13 cellular contexts compared by ENCODE assay signal in the genomic region with DNA sequence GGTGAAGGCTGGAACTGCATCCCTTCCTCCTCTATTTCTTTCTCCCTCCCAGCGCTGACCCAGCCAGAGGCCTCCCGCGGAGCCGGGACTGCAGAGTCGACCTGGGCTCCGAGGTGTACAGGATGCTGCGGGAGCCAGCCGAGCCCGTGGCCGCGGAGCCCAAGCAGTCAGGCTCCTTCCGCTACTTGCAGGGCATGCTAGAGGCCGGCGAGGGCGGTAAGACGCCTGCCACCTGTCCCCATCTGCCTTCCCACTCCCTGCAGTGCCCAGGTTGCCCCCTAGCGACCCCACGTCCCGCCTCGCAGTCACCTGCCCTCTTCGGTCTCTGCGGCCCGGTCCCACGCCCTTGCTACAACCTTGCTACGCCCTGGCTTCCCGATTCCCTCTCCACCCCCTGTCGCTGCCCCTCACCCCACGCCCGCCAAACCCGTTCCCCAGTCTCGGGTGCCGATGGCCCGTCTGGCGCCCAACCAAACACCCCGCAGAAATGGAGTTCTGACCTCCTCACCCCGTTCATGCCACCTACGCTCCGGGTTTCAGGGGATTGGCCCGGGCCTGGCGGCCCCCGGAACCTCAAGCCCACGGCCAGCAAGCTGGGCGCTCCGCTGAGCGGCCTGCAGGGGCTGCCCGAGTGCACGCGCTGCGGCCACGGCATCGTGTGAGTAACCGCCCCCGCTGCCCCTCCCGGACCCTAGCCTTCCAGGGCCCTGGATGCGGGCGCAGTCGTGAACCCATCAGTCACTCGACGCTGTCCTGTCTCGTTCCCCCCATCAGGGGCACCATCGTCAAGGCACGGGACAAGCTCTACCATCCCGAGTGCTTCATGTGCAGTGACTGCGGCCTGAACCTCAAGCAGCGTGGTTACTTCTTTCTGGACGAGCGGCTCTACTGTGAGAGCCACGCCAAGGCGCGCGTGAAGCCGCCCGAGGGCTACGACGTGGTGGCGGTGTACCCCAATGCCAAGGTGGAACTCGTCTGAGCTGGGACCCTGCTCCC. TPM values are rescaled to one million over a fixed set of nuclear protein-coding genes. Genes with fewer than 3 reads are reported as not detected.
DNase-seq lines count a peak whose midpoint lies in the region; ATAC-seq and TF ChIP-seq lines count a peak whose summit lies in the region.
"Had no signal": no experiment of that assay in that cellular context is flagged by ENCODE, and none has a peak within 500 bp of the region (broad histone marks: within the 10 kb centered on the region; RNA-seq: fewer than 3 reads in every experiment).

No MANE protein-coding gene starts in this region.

- no peak for TF ChIP-seq POLR2A in IMR-90 (IDR thresholded peaks at IDR 0.05; ENCODE audit: low read depth, low read length)

- no peak overlapping the region for H3K27ac ChIP-seq in CD4-positive, alpha-beta memory T cell (ENCODE audit: low read depth, low read length)
- no peak overlapping the region for H3K27ac ChIP-seq in IMR-90 (ENCODE audit: insufficient read depth, low read length)
- H3K27ac ChIP-seq: HL-60 had no signal

- H3K9me3 ChIP-seq in CD4-positive, alpha-beta memory T cell (ENCODE audit: control insufficient read depth in 1 of 2, low read length in 2 of 2), result no peaks in the 10 kb centered on the region
- H3K9me3 ChIP-seq in IMR-90 (ENCODE audit: control insufficient read depth, insufficient read depth, low read length), result no peaks in the 10 kb centered on the region

- no peak overlapping the region for H4K8ac ChIP-seq in IMR-90 (ENCODE audit: low read depth in 2 of 2, low read length in 2 of 2)

- no peaks in the 10 kb centered on the region for H3K36me3 ChIP-seq in CD4-positive, alpha-beta memory T cell (ENCODE audit: insufficient read depth, low read length)
- H3K36me3 ChIP-seq in IMR-90 (ENCODE audit: control insufficient read depth, insufficient read depth, low read length), result peaks cover 60% of the 10 kb centered on the region

- peaks cover 8 to 43% of the 10 kb centered on the region in 2 experiments for H3K79me1 ChIP-seq in IMR-90 (ENCODE audit: low read depth in 1 of 2, low read length in 2 of 2)

- no peak overlapping the region for H2BK5ac ChIP-seq in IMR-90 (ENCODE audit: low read depth, low read length, poor library complexity, severe bottlenecking)

- H3K36me3 Mint-ChIP-seq in CD4-positive, alpha-beta memory T cell, result no peaks in the 10 kb centered on the region
- H3K36me3 Mint-ChIP-seq in naive thymus-derived CD8-positive, alpha-beta T cell, result no peaks in the 10 kb centered on the region

- no peak overlapping the region for H3K9ac ChIP-seq in IMR-90 (ENCODE audit: low read depth, low read length)

- no peak overlapping the region for H3K18ac ChIP-seq in IMR-90 (ENCODE audit: low read depth, low read length)

- H3K23ac ChIP-seq in IMR-90 (ENCODE audit: low read depth, low read length), result no peak overlapping the region

- TF ChIP-seq RAD21 in IMR-90 (IDR thresholded peaks at IDR 0.05; ENCODE audit: low read length), result no peak

- no peaks in the 10 kb centered on the region for H3K4me1 ChIP-seq in CD4-positive, alpha-beta memory T cell (ENCODE audit: insufficient read depth, low read length)
- peaks cover 24% of the 10 kb centered on the region for H3K4me1 ChIP-seq in IMR-90 (ENCODE audit: control insufficient read depth, insufficient read depth, low read length)

- no peak overlapping the region for H3K4me2 ChIP-seq in IMR-90 (ENCODE audit: low read depth, low read length)

- H2BK120ac ChIP-seq in IMR-90 (ENCODE audit: low read depth, low read length), result no peak overlapping the region

- H3K56ac ChIP-seq in IMR-90 (ENCODE audit: extremely low read depth, insufficient read depth, low read length), result no peak overlapping the region

- peaks cover 0 to 22% (median 12%) of the 10 kb centered on the region in 4 donors for H3K4me1 Mint-ChIP-seq in CD4-positive, alpha-beta memory T cell
- H3K4me1 Mint-ChIP-seq in naive thymus-derived CD8-positive, alpha-beta T cell, result peaks cover 12 to 19% (median 13%) of the 10 kb centered on the region in 4 donors

- peaks cover 5 to 16% of the 10 kb centered on the region in 2 donors for H3K27me3 Mint-ChIP-seq in CD4-positive, alpha-beta memory T cell
- peaks cover 0 to 37% (median 17%) of the 10 kb centered on the region in 5 donors for H3K27me3 Mint-ChIP-seq in naive thymus-derived CD8-positive, alpha-beta T cell

- no peak for DNase-seq in CD4-positive, alpha-beta memory T cell
- DNase-seq in IMR-90, result no peak
- peak; percentile 40 for DNase-seq in ecto neural progenitor cell (ENCODE audit: low spot score)
- peak in 2 of 10 donors; percentile 21 to 66 for DNase-seq in naive thymus-derived CD8-positive, alpha-beta T cell
- DNase-seq in NCI-H187 treated with DMSO at 0.1 percent for 48 hours (lab: John Stamatoyannopoulos, UW), result no peak
- DNase-seq in stimulated activated CD4-positive, alpha-beta T cell treated with anti-CD3 and anti-CD28 coated beads, Interleukin-4, amount 100 ng/mL, for 4 hours, result no peak
- DNase-seq: amniotic stem cell, SIG-M5, small intestine had no signal

- no peak overlapping the region for H2BK15ac ChIP-seq in IMR-90 (ENCODE audit: low read depth, low read length)

- no peak overlapping the region for H4K5ac ChIP-seq in IMR-90 (ENCODE audit: low read depth, low read length)

- peak overlapping the region in 7 of 8 donors; percentile 13 to 75 (median 56) for H3K4me3 Mint-ChIP-seq in CD4-positive, alpha-beta memory T cell
- H3K4me3 Mint-ChIP-seq in naive thymus-derived CD8-positive, alpha-beta T cell, result peak overlapping the region; percentile 20 to 75 (median 66)

- H2AFZ ChIP-seq in IMR-90 (replicated peaks; ENCODE audit: low read length, poor library complexity), result no peak overlapping the region

- in situ Hi-C loops in IMR-90 (cut with MboI; ENCODE audit: low sequenced_read_pairs), result no loop called here

- intact Hi-C loops in CD4-positive, alpha-beta memory T cell (cut with micrococcal nuclease), result loop anchor here (2.0 to 5.0 kb wide), 3 partner anchors 96 to 207 kb away; partner anchors contain the start of gene SLC22A5
- intact Hi-C loops in IMR-90 (cut with micrococcal nuclease), result no loop called here

- H3K9me1 ChIP-seq in IMR-90 (ENCODE audit: insufficient read depth, low read length), result peaks cover 34% of the 10 kb centered on the region

- H2AK5ac ChIP-seq in IMR-90 (ENCODE audit: low read depth, low read length), result no peak overlapping the region

- no peak overlapping the region for H3K14ac ChIP-seq in IMR-90 (replicated peaks; ENCODE audit: low read depth, low read length)

- H3K4ac ChIP-seq in IMR-90 (ENCODE audit: low read depth, low read length), result no peak overlapping the region

- no peaks in the 10 kb centered on the region for H3K9me3 Mint-ChIP-seq in CD4-positive, alpha-beta memory T cell
- no peaks in the 10 kb centered on the region for H3K9me3 Mint-ChIP-seq in naive thymus-derived CD8-positive, alpha-beta T cell

- no peak for TF ChIP-seq CTCF in IMR-90 (conservative IDR thresholded peaks at IDR 0.05; ENCODE audit: low read depth, low read length)

- WGBS in IMR-90 (ENCODE audit: extremely low coverage in 2 of 2, insufficient read length in 1 of 2), 2 experiments, result 82% methylated on average over 69 of the region's 77 CpGs; no CpG with 5 or more reads in 1 of the 2 experiments

- no peak overlapping the region for H3K4me3 ChIP-seq in CD4-positive, alpha-beta memory T cell (ENCODE audit: low read length in 2 of 2)
- H3K4me3 ChIP-seq in IMR-90 (ENCODE audit: insufficient read depth, low read depth, low read length), result no peak overlapping the region

- H3K27me3 ChIP-seq in CD4-positive, alpha-beta memory T cell (ENCODE audit: insufficient read depth, low read length), result no peaks in the 10 kb centered on the region
- H3K27me3 ChIP-seq in IMR-90 (ENCODE audit: control insufficient read depth, insufficient read depth, low read length), result no peaks in the 10 kb centered on the region

- dilution Hi-C loops in IMR-90 (cut with HindIII; ENCODE audit: low sequenced_read_pairs, unreplicated experiment), result no loop called here

- CTCF ChIA-PET in CD4-positive, alpha-beta memory T cell (lab: Charles Lee; ENCODE audit: partially characterized antibody), result interaction anchor here (0.6 to 2.3 kb wide), 13 partner anchors 8 to 229 kb away, joined by 3 to 19 read pairs (median 4); no protein-coding TSS in a partner anchor
- CTCF ChIA-PET in IMR-90 (lab: Yijun Ruan, JAX), result interaction anchor here (1.4 kb wide), 1 partner anchor 10 kb away, joined by 4 read pairs; no protein-coding TSS in a partner anchor

- POLR2A ChIA-PET in CD4-positive, alpha-beta memory T cell (lab: Charles Lee; ENCODE audit: partially characterized antibody), result no interaction called here
- POLR2A ChIA-PET in IMR-90 (lab: Charles Lee; ENCODE audit: unreplicated experiment), result no interaction called here
- POLR2A ChIA-PET in naive thymus-derived CD8-positive, alpha-beta T cell (lab: Charles Lee), result no interaction called here

- no peak overlapping the region for H4K91ac ChIP-seq in IMR-90 (ENCODE audit: insufficient read depth, low read depth, low read length)

- H2AK9ac ChIP-seq in IMR-90 (replicated peaks; ENCODE audit: low read depth, low read length, poor library complexity), result no peak overlapping the region

- no peak for ATAC-seq in IMR-90 (ENCODE audit: low read depth)
- peak; percentile 60 to 80 for ATAC-seq in naive thymus-derived CD8-positive, alpha-beta T cell
- ATAC-seq in GM21786 (IDR thresholded peaks at IDR 0.05; ENCODE audit: unreplicated experiment), result no peak
- ATAC-seq in HG02884 (IDR thresholded peaks at IDR 0.05; ENCODE audit: unreplicated experiment), result no peak
- ATAC-seq: activated CD4-positive, CD25-positive, alpha-beta regulatory T cell treated with anti-CD3 and anti-CD28 coated beads, Interleukin-2, amount 50 U/mL, for 24 hours had no signal

- H4K20me1 ChIP-seq in IMR-90 (ENCODE audit: insufficient read depth, low read length), result peaks cover 3% of the 10 kb centered on the region

- H3K27ac Mint-ChIP-seq in CD4-positive, alpha-beta memory T cell, result peak overlapping the region in 1 of 7 donors; percentile 64
- H3K27ac Mint-ChIP-seq in naive thymus-derived CD8-positive, alpha-beta T cell, result peak overlapping the region in 2 of 10 donors; percentile 44 to 71

- no peak overlapping the region for H2BK20ac ChIP-seq in IMR-90 (ENCODE audit: low read depth, low read length)

- BruUV-seq in IMR-90 (replicated peaks; lab: Mats Ljungman, UMichigan), result TSS peak; percentile 34

RNA-seq across cellular contexts. Expression of gene PDLIM4, which starts 14.1 kb away (rescaled TPM):
- total RNA-seq in CD4-positive, alpha-beta memory T cell, result not detected
- not detected for polyA plus RNA-seq in CD4-positive, alpha-beta memory T cell
- 61.1 and 97.5 TPM in 2 replicates for total RNA-seq in IMR-90 (2012; rRNA removed)
- 214 and 225 TPM in 2 replicates for polyA plus RNA-seq in IMR-90 (2012; rRNA removed)
- polyA plus RNA-seq in IMR-90 (2012; cell fraction: cytosol; rRNA removed), result 62.0 and 132 TPM in 2 replicates
- 199 and 416 TPM in 2 replicates for polyA plus RNA-seq in IMR-90 (2012; cell fraction: nucleus; rRNA removed; ENCODE audit: low replicate concordance)
- not detected for total RNA-seq in naive thymus-derived CD8-positive, alpha-beta T cell
- not detected for polyA plus RNA-seq in naive thymus-derived CD8-positive, alpha-beta T cell

RNA-seq across cellular contexts. Expression of gene SLC22A4, which starts 22.6 kb away (rescaled TPM):
- under 1 TPM in 1 of 2 experiments, not detected in 1; 0.22 TPM for total RNA-seq in CD4-positive, alpha-beta memory T cell
- not detected for polyA plus RNA-seq in CD4-positive, alpha-beta memory T cell
- total RNA-seq in IMR-90 (2012; rRNA removed), result 2.8 and 3.2 TPM in 2 replicates
- polyA plus RNA-seq in IMR-90 (2012; rRNA removed), result 2.5 and 2.6 TPM in 2 replicates
- 1.2 and 2.1 TPM in 2 replicates for polyA plus RNA-seq in IMR-90 (2012; cell fraction: cytosol; rRNA removed)
- polyA plus RNA-seq in IMR-90 (2012; cell fraction: nucleus; rRNA removed; ENCODE audit: low replicate concordance), result 7.0 and 12.7 TPM in 2 replicates
- not detected for total RNA-seq in naive thymus-derived CD8-positive, alpha-beta T cell
- polyA plus RNA-seq in naive thymus-derived CD8-positive, alpha-beta T cell, result not detected

RNA-seq across cellular contexts. Expression of gene P4HA2, which starts 43.9 kb away (rescaled TPM):
- under 1 TPM; 0.28 to 0.96 TPM for total RNA-seq in CD4-positive, alpha-beta memory T cell
- polyA plus RNA-seq in CD4-positive, alpha-beta memory T cell, result under 1 TPM in 1 of 2 donors, not detected in 1; 0.14 TPM
- 190 and 225 TPM in 2 replicates for total RNA-seq in IMR-90 (2012; rRNA removed)
- 184 and 186 TPM in 2 replicates for polyA plus RNA-seq in IMR-90 (2012; rRNA removed)
- 144 and 191 TPM in 2 replicates for polyA plus RNA-seq in IMR-90 (2012; cell fraction: cytosol; rRNA removed)
- 99.1 and 183 TPM in 2 replicates for polyA plus RNA-seq in IMR-90 (2012; cell fraction: nucleus; rRNA removed; ENCODE audit: low replicate concordance)
- total RNA-seq in naive thymus-derived CD8-positive, alpha-beta T cell, result not detected
- polyA plus RNA-seq in naive thymus-derived CD8-positive, alpha-beta T cell, result 1 to 10 TPM in 1 of 3 donors, not detected in 2; 1.2 TPM

Comparison
In these comparisons a context has a peak if more than half of its experiments do, and no peak if none do; other contexts are left out.
1. ATAC-seq: peak in naive thymus-derived CD8-positive, alpha-beta T cell (2 of 2); none in IMR-90 (single experiment), GM21786 (single experiment) and HG02884 (single experiment).
2. RNA of gene PDLIM4, which starts 14.1 kb away (total RNA-seq): 61.1 to 97.5 TPM in IMR-90; not detected in CD4-positive, alpha-beta memory T cell and not detected in naive thymus-derived CD8-positive, alpha-beta T cell; every median in the first group is over 10 times any median in the second.
3. RNA of gene P4HA2, which starts 43.9 kb away (total RNA-seq): 190 to 225 TPM in IMR-90; 0.28 to 0.96 TPM in CD4-positive, alpha-beta memory T cell and not detected in naive thymus-derived CD8-positive, alpha-beta T cell; every median in the first group is over 10 times any median in the second.